1 cellular context compared by ENCODE assay signal in the genomic region with DNA sequence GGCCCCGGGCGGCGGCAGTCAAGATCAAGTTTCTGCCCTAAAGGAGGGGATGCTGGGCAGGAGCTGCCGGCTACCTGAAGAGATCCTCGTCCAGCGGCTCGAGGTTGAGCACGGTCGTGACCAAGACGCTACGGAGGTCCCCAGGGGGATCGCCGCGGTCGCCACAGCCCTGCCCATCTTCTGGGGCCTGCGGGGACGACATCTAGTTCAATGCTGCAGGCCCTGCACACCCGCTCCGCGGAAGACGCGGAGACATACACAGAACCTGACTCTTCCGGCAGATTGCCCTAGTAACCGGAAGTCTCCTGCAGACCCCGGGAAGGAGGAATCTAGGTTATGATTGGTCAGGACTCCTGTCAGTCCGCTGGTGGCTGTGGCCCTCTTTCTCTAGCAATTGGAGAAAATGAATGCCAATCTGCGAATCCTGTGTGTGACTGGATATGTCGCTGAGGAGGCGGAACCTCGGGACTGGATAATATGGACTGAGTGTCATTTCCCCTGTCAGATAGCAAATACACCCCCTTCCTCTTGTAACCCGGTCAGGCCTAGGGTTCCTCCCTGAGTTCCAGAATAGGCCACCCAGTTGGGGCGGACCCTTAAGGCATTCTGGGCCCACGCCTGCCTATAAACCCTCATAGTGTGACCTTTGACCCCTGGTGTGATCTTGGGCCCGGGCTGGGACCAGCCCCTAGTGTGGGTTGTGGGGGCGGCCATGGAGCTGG.
TF ChIP-seq lines count a peak whose summit lies in the region.

TSS of gene ACOT8 (minus strand) at position 279 of the 722 bp plus-strand sequence. CDS start at position 202, 77 bp downstream.
TSS of gene ZSWIM3 (plus strand) at position 501 of the 722 bp plus-strand sequence. CDS start at position 713, 212 bp downstream.

TF ChIP-seq in HepG2, 621 proteins besides CTCF, POLR2A, EP300 and RAD21 (continued from another document and continues in another):
- TF ChIP-seq, protein P1, sequence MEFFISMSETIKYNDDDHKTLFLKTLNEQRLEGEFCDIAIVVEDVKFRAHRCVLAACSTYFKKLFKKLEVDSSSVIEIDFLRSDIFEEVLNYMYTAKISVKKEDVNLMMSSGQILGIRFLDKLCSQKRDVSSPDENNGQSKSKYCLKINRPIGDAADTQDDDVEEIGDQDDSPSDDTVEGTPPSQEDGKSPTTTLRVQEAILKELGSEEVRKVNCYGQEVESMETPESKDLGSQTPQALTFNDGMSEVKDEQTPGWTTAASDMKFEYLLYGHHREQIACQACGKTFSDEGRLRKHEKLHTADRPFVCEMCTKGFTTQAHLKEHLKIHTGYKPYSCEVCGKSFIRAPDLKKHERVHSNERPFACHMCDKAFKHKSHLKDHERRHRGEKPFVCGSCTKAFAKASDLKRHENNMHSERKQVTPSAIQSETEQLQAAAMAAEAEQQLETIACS (CRISPR knock-in tag; IDR thresholded peaks at IDR 0.05), result no peak
- no peak for TF ChIP-seq SMC3 (IDR thresholded peaks at IDR 0.05; ENCODE audit: low read length)
- 0 out of 2 replicates have a peak, but pooled peaks have one; percentile 27 for TF ChIP-seq ATAD3A (CRISPR knock-in tag; IDR thresholded peaks at IDR 0.05)
- no peak for TF ChIP-seq CCDC6 (CRISPR knock-in tag; IDR thresholded peaks at IDR 0.05)
- no peak for TF ChIP-seq TERF1 (CRISPR knock-in tag; IDR thresholded peaks at IDR 0.05)
- TF ChIP-seq MIER3 (CRISPR knock-in tag; IDR thresholded peaks at IDR 0.05; ENCODE audit: borderline replicate concordance), result peak; percentile 67; the same call in 1 of the 2 replicates
- TF ChIP-seq, protein P2, sequence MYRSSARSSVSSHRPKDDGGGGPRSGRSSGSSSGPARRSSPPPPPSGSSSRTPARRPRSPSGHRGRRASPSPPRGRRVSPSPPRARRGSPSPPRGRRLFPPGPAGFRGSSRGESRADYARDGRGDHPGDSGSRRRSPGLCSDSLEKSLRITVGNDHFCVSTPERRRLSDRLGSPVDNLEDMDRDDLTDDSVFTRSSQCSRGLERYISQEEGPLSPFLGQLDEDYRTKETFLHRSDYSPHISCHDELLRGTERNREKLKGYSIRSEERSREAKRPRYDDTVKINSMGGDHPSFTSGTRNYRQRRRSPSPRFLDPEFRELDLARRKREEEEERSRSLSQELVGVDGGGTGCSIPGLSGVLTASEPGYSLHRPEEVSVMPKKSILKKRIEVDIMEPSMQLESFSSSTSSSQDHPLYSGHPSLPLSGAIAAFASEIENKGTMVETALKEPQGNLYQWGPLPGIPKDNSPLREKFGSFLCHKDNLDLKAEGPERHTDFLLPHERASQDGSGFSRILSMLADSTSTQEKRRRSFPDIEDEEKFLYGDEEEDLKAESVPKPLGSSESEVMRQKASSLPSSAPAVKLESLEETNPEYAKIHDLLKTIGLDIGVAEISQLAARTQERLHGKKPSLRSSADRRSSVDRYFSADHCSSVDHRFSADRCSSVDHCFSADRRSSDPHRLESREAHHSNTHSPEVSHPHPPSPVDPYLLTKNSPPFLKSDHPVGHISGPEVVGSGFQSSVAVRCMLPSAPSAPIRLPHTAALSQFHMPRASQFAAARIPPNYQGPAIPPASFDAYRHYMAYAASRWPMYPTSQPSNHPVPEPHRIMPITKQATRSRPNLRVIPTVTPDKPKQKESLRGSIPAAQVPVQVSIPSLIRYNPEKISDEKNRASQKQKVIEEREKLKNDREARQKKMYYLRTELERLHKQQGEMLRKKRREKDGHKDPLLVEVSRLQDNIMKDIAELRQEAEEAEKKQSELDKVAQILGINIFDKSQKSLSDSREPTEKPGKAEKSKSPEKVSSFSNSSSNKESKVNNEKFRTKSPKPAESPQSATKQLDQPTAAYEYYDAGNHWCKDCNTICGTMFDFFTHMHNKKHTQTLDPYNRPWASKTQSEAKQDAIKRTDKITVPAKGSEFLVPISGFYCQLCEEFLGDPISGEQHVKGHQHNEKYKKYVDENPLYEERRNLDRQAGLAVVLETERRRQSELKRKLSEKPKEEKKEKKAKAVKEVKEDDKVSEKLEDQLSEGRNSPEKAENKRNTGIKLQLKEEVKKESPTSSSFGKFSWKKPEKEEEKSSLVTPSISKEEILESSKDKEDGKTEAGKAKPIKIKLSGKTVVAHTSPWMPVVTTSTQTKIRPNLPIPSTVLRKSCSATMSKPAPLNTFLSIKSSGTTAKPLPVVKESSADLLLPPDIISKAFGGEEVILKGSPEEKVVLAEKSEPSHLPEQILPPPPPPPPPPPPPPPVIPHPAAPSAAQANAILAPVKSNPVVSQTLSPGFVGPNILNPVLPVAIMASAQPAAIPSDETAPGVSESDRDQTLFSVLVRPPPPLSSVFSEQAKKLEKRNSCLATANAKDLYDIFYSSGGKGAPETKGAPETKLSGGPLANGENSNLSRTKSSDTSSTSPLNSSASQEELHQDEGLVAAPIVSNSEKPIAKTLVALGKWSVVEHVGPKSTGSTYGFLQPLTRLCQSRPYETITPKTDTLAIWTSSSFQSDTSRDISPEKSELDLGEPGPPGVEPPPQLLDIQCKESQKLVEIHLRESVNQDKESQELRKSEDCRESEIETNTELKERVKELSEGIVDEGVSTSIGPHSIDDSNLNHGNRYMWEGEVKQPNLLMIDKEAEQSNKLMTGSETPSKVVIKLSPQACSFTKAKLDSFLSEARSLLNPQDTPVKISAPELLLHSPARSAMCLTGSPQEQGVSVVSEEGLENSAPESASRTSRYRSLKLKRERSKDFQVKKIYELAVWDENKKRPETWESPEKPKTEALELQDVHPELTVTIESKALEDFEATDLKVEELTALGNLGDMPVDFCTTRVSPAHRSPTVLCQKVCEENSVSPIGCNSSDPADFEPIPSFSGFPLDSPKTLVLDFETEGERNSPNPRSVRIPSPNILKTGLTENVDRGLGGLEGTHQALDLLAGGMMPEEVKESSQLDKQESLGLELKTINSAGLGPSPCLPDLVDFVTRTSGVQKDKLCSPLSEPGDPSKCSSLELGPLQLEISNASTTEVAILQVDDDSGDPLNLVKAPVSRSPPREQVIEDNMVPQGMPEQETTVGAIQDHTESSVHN (CRISPR knock-in tag; IDR thresholded peaks at IDR 0.05), result no peak
- peak; percentile 32; the same call in 1 of the 2 replicates for TF ChIP-seq FOXP4 (CRISPR knock-in tag; IDR thresholded peaks at IDR 0.05)
- 0 out of 2 replicates have a peak, but pooled peaks have one; percentile 36 for TF ChIP-seq ZNF713 (CRISPR knock-in tag; IDR thresholded peaks at IDR 0.05)
- TF ChIP-seq PLSCR1 (CRISPR knock-in tag; IDR thresholded peaks at IDR 0.05; ENCODE audit: borderline replicate concordance), result no peak
- TF ChIP-seq ZNF296 (CRISPR knock-in tag; conservative IDR thresholded peaks at IDR 0.05), result peak; percentile 57; the same call in 1 of the 2 replicates
- TF ChIP-seq ZNF354B (CRISPR knock-in tag; IDR thresholded peaks at IDR 0.05), result 0 out of 2 replicates have a peak, but pooled peaks have one; percentile 74
- no peak for TF ChIP-seq ZBTB7A (CRISPR knock-in tag; IDR thresholded peaks at IDR 0.05)
- TF ChIP-seq AKAP8 (CRISPR knock-in tag; IDR thresholded peaks at IDR 0.05), result peak; percentile 82
- TF ChIP-seq THAP9 (CRISPR knock-in tag; IDR thresholded peaks at IDR 0.05; ENCODE audit: borderline replicate concordance), result peak; percentile 83; the same call in 1 of the 2 replicates
- no peak for TF ChIP-seq SMARCC2 (IDR thresholded peaks at IDR 0.05)
- no peak for TF ChIP-seq ZNF17 (CRISPR knock-in tag; IDR thresholded peaks at IDR 0.05)
- peak; percentile 100 for TF ChIP-seq NFYB (CRISPR knock-in tag; IDR thresholded peaks at IDR 0.05)
- no peak; the same call in 1 of the 2 replicates for TF ChIP-seq CREBL2 (CRISPR knock-in tag; IDR thresholded peaks at IDR 0.05; ENCODE audit: borderline replicate concordance)
- no peak for TF ChIP-seq REL (CRISPR knock-in tag; conservative IDR thresholded peaks at IDR 0.05)
- peak; percentile 72 for TF ChIP-seq ZNF883 (CRISPR knock-in tag; IDR thresholded peaks at IDR 0.05; ENCODE audit: not compliant biosample characterization)
- TF ChIP-seq ZNF24 (IDR thresholded peaks at IDR 0.05), result peak; percentile 35; the same call in 1 of the 2 replicates
- no peak for TF ChIP-seq IRF1 (CRISPR knock-in tag; IDR thresholded peaks at IDR 0.05; ENCODE audit: low read depth)
- peak; percentile 72; the same call in 1 of the 2 replicates for TF ChIP-seq ZBTB34 (CRISPR knock-in tag; IDR thresholded peaks at IDR 0.05)
- no peak for TF ChIP-seq PAWR (CRISPR knock-in tag; IDR thresholded peaks at IDR 0.05; ENCODE audit: borderline replicate concordance)
- TF ChIP-seq AHR (CRISPR knock-in tag; IDR thresholded peaks at IDR 0.05), result no peak; the same call in 1 of the 2 replicates
- TF ChIP-seq, protein P3, sequence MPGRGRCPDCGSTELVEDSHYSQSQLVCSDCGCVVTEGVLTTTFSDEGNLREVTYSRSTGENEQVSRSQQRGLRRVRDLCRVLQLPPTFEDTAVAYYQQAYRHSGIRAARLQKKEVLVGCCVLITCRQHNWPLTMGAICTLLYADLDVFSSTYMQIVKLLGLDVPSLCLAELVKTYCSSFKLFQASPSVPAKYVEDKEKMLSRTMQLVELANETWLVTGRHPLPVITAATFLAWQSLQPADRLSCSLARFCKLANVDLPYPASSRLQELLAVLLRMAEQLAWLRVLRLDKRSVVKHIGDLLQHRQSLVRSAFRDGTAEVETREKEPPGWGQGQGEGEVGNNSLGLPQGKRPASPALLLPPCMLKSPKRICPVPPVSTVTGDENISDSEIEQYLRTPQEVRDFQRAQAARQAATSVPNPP (CRISPR knock-in tag; IDR thresholded peaks at IDR 0.05), result no peak
- TF ChIP-seq ZNF674 (CRISPR knock-in tag; IDR thresholded peaks at IDR 0.05; ENCODE audit: low read depth), result no peak; the same call in 1 of the 2 replicates
- TF ChIP-seq SOX6 (IDR thresholded peaks at IDR 0.05), result no peak
- peak; percentile 78 for TF ChIP-seq SOX6 (CRISPR knock-in tag; IDR thresholded peaks at IDR 0.05)
- TF ChIP-seq, protein P4, sequence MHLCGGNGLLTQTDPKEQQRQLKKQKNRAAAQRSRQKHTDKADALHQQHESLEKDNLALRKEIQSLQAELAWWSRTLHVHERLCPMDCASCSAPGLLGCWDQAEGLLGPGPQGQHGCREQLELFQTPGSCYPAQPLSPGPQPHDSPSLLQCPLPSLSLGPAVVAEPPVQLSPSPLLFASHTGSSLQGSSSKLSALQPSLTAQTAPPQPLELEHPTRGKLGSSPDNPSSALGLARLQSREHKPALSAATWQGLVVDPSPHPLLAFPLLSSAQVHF (CRISPR knock-in tag; IDR thresholded peaks at IDR 0.05), result no peak
